25 cellular contexts compared by ENCODE assay signal in the genomic region with DNA sequence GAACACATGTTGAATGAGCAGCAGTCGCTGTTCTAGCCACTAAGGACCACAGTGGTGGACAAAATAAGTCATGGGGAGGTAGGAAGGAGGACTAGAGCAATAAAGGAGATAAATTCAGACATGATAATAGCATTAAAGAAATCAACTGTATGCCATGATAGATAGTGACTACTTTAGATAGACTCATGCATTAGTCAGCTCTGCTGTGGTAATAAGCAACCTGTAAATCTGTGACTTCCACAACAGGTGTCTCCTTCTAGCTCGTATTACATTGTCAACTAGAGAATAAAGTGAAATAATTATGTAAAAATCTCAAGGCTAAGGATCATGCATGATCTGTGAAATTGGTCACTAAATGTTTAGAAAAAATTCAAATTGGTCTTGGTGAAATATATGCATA.
A peak's percentile ranks its signal among the peaks of the same experiment; 100 is the strongest.
DNase-seq lines count a peak whose midpoint lies in the region; ATAC-seq and TF ChIP-seq lines count a peak whose summit lies in the region.
"Had no signal": no experiment of that assay in that cellular context is flagged by ENCODE, and none has a peak within 500 bp of the region (broad histone marks: within the 10 kb centered on the region; RNA-seq: fewer than 3 reads in every experiment).

No MANE protein-coding gene starts in this region.

- H3K9me2 ChIP-seq in PC-3 (replicated peaks; ENCODE audit: low read length): no peaks in the 10 kb centered on the region

- H2AFZ ChIP-seq in PC-3 (ENCODE audit: low read length): no peak overlapping the region

- H3K9me3 Mint-ChIP-seq in progenitor cell of endocrine pancreas (ENCODE audit: low read depth): no peaks in the 10 kb centered on the region
- H3K9me3 Mint-ChIP-seq: CD8-positive, alpha-beta T cell had no signal

- peaks cover 2% of the 10 kb centered on the region for H3F3A ChIP-seq in PC-3 (ENCODE audit: low read length, unreplicated experiment)

- ATAC-seq in PC-3 (peak; percentile 79), GM21390 (IDR thresholded peaks at IDR 0.05; ENCODE audit: unreplicated experiment) (no peak)
- ATAC-seq: CD8-positive, alpha-beta T cell had no signal

- CTCF ChIA-PET in PC-3 (lab: Charles Lee): no interaction called here

- BruUV-seq in PC-3 (replicated peaks; lab: Mats Ljungman, UMichigan): no TSS peak

- no peak overlapping the region for H3K4me3 ChIP-seq in PC-3 (ENCODE audit: low read length)
- H3K4me3 ChIP-seq in epithelial cell of esophagus (ENCODE audit: low read length): no peak overlapping the region

- POLR2A ChIA-PET in PC-3 (lab: Charles Lee; ENCODE audit: unreplicated experiment): no interaction called here

- H3K4me1 ChIP-seq in PC-3 (ENCODE audit: insufficient read depth, low read length): peaks cover 42% of the 10 kb centered on the region

- peak overlapping the region; percentile 28; the same call in 1 of the 2 replicates for H3K27ac ChIP-seq in PC-3 (ENCODE audit: low read length)
- H3K27ac ChIP-seq: KMS-11 had no signal

- peak overlapping the region; percentile 56; the same call in 1 of the 2 replicates for H3K4me2 ChIP-seq in PC-3 (ENCODE audit: low read length)
- H3K4me2 ChIP-seq: KMS-11 had no signal

- no peak overlapping the region for H3K9ac ChIP-seq in PC-3 (ENCODE audit: low read length)
- H3K9ac ChIP-seq: KMS-11 had no signal

- TF ChIP-seq CTCF in PC-3 (conservative IDR thresholded peaks at IDR 0.05; ENCODE audit: low read depth, low read length): no peak
- no peak for TF ChIP-seq CTCF in epithelial cell of esophagus (IDR thresholded peaks at IDR 0.05; ENCODE audit: insufficient read depth, low read depth, low read length, missing control alignments)
- no peak for TF ChIP-seq CTCF in progenitor cell of endocrine pancreas (IDR thresholded peaks at IDR 0.05; ENCODE audit: unreplicated experiment)

- H3K27me3 ChIP-seq in PC-3 (ENCODE audit: low read length): no peaks in the 10 kb centered on the region

- no peaks in the 10 kb centered on the region for H3K36me3 ChIP-seq in PC-3 (ENCODE audit: low read depth, low read length)

- H3K79me2 ChIP-seq in PC-3 (ENCODE audit: low read length): peaks cover 59% of the 10 kb centered on the region

- peaks cover 35% of the 10 kb centered on the region for H3K4me1 Mint-ChIP-seq in progenitor cell of endocrine pancreas (ENCODE audit: low read depth)

- H3K4me3 Mint-ChIP-seq in progenitor cell of endocrine pancreas (ENCODE audit: low read depth): no peak overlapping the region
- H3K4me3 Mint-ChIP-seq: CD8-positive, alpha-beta T cell had no signal

- H3K9me3 ChIP-seq in PC-3 (ENCODE audit: low read length): no peaks in the 10 kb centered on the region

- DNase-seq in HCEC 1CT (peak; percentile 16), PC-3 (peak; percentile 66), epithelial cell of esophagus (ENCODE audit: low read depth) (peak; percentile 68), progenitor cell of endocrine pancreas (ENCODE audit: low spot score, unreplicated experiment) (no peak), NCI-H1436 treated with DMSO at 0.1 percent for 48 hours (lab: John Stamatoyannopoulos, UW) (no peak), iPS-NIHi7 (ENCODE audit: extremely low spot score) (no peak)
- DNase-seq: AML-193; C1 segment of cervical spinal cord; Calu3; CD8-positive, alpha-beta T cell; DMS153; GOT3; MV-4-11; NCI-H1105 treated with DMSO at 0.1 percent for 48 hours; NCI-H1694; NCI-H2081; NCI-H2171; NCI-H345; NCI-H524; NCI-H774; NK-92 treated with Interleukin-12 subunit alpha and Interleukin-12 subunit beta, amount 100 ng/mL, for 24 hours; Right ventricle myocardium superior; SW 1271 had no signal

- intact Hi-C loops in PC-3 (cut with micrococcal nuclease): no loop called here

- H4K20me1 ChIP-seq in PC-3 (ENCODE audit: low read length): peaks cover 5% of the 10 kb centered on the region; the same call in 1 of the 2 replicates

- H3K27me3 Mint-ChIP-seq in progenitor cell of endocrine pancreas: no peaks in the 10 kb centered on the region

- peak overlapping the region; percentile 9 for H3K27ac Mint-ChIP-seq in progenitor cell of endocrine pancreas
- H3K27ac Mint-ChIP-seq: CD8-positive, alpha-beta T cell had no signal

- H3K36me3 Mint-ChIP-seq in progenitor cell of endocrine pancreas (ENCODE audit: insufficient read depth): no peaks in the 10 kb centered on the region
- H3K36me3 Mint-ChIP-seq: CD8-positive, alpha-beta T cell had no signal

Comparison
In these comparisons a context has a peak if more than half of its experiments do, and no peak if none do; other contexts are left out.
1. DNase-seq: peak in HCEC 1CT (single experiment), PC-3 (single experiment) and epithelial cell of esophagus (single experiment); none in progenitor cell of endocrine pancreas (single experiment), NCI-H1436 treated with DMSO at 0.1 percent for 48 hours (single experiment) and iPS-NIHi7 (single experiment).